ENCODE assay signal across 28 cellular contexts in the genomic region with DNA sequence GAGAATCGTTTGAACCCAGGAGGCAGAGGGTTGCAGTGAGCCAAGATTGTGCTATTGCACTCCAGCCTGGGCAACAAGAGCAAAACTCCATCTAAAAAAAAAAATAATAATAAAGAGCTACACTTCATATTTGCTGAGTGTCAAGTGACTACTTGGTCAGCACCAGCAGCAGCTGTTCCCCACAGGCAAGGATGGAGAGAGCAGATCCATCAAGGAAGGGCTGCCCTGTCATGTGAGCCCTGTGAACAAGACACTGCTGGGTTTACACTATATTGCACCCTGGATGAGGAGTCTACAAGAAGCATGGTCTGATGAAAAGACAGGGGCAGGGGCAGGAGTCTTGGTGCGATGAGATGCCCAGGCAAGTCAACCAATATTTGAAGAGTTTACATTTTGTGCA.
"Had no signal": no experiment of that assay in that cellular context is flagged by ENCODE, and none has a peak within 500 bp of the region (broad histone marks: within the 10 kb centered on the region; RNA-seq: fewer than 3 reads in every experiment).

No MANE protein-coding gene starts in this region.

- H3K27ac ChIP-seq: KMS-11, SJSA1 had no signal

- H3K9me3 ChIP-seq: SJSA1, SK-N-SH had no signal

- H3K27ac Mint-ChIP-seq: activated CD4-positive, alpha-beta T cell treated with anti-CD3 and anti-CD28 coated beads, Interleukin-2, amount 10 ng/mL, durations not matched to agents 24 days and 14 days; activated CD8-positive, alpha-beta T cell treated with anti-CD3 and anti-CD28 coated beads for 36 hours; activated naive CD4-positive, alpha-beta T cell treated with anti-CD3 and anti-CD28 coated beads, Interleukin-2, amount 50 U/mL, for 24 hours; activated naive CD8-positive, alpha-beta T cell treated with anti-CD3 and anti-CD28 coated beads, Interleukin-2, amount 10 ng/mL, durations not matched to agents 7 days and 5 days; activated T-cell treated with anti-CD3 and anti-CD28 coated beads, Interleukin-2, amount 50 U/mL, for 24 hours; activated T-helper 2 cell treated with anti-CD3 and anti-CD28 coated beads, Interferon-gamma antibody, Interleukin-2, Interleukin-4, amounts not matched to agents 10 μg/mL and 5 μg/mL and 100 μg/mL, durations not matched to agents 14 hours and 24 hours and 36 hours; T-helper 1 cell treated with Interleukin-12 subunit alpha and Interleukin-12 subunit beta and Interleukin-4 antibody, amounts not matched to agents 30 μg/mL and 1 μg/mL, for 36 hours; T-helper 2 cell treated with Interferon-gamma antibody and Interleukin-4, amounts not matched to agents 5 μg/mL and 100 μg/mL, for 36 hours had no signal

- H3K4me3 Mint-ChIP-seq: activated CD4-positive, alpha-beta T cell treated with anti-CD3 and anti-CD28 coated beads, Interleukin-2, amount 10 ng/mL, durations not matched to agents 24 days and 14 days; activated CD8-positive, alpha-beta T cell treated with anti-CD3 and anti-CD28 coated beads for 36 hours; activated naive CD4-positive, alpha-beta T cell treated with anti-CD3 and anti-CD28 coated beads, Interleukin-2, amount 50 U/mL, for 24 hours; activated naive CD8-positive, alpha-beta T cell treated with anti-CD3 and anti-CD28 coated beads, Interleukin-2, amount 10 ng/mL, durations not matched to agents 7 days and 5 days; activated T-cell treated with anti-CD3 and anti-CD28 coated beads, Interleukin-2, amount 50 U/mL, for 24 hours; T-helper 1 cell treated with Interleukin-12 subunit alpha and Interleukin-12 subunit beta and Interleukin-4 antibody, amounts not matched to agents 30 μg/mL and 1 μg/mL, for 36 hours; T-helper 2 cell treated with Interferon-gamma antibody and Interleukin-4, amounts not matched to agents 5 μg/mL and 100 μg/mL, for 36 hours had no signal

- ATAC-seq: activated CD8-positive, alpha-beta T cell treated with anti-CD3 and anti-CD28 coated beads for 36 hours; Panc1 had no signal

- H3K36me3 ChIP-seq: SJSA1 had no signal

- H3K9me3 Mint-ChIP-seq: activated CD4-positive, alpha-beta T cell treated with anti-CD3 and anti-CD28 coated beads, Interleukin-2, amount 10 ng/mL, durations not matched to agents 24 days and 14 days; activated CD8-positive, alpha-beta T cell treated with anti-CD3 and anti-CD28 coated beads for 36 hours; activated naive CD4-positive, alpha-beta T cell treated with anti-CD3 and anti-CD28 coated beads, Interleukin-2, amount 50 U/mL, for 24 hours; activated naive CD8-positive, alpha-beta T cell treated with anti-CD3 and anti-CD28 coated beads, Interleukin-2, amount 10 ng/mL, durations not matched to agents 7 days and 5 days; activated T-cell treated with anti-CD3 and anti-CD28 coated beads, Interleukin-2, amount 50 U/mL, for 24 hours; activated T-helper 2 cell treated with anti-CD3 and anti-CD28 coated beads, Interferon-gamma antibody, Interleukin-2, Interleukin-4, amounts not matched to agents 10 μg/mL and 5 μg/mL and 100 μg/mL, durations not matched to agents 14 hours and 24 hours and 36 hours; T-helper 1 cell treated with Interleukin-12 subunit alpha and Interleukin-12 subunit beta and Interleukin-4 antibody, amounts not matched to agents 30 μg/mL and 1 μg/mL, for 36 hours; T-helper 2 cell treated with Interferon-gamma antibody and Interleukin-4, amounts not matched to agents 5 μg/mL and 100 μg/mL, for 36 hours had no signal

- H3K4me3 ChIP-seq: SJSA1 had no signal

- H3K36me3 Mint-ChIP-seq: activated naive CD4-positive, alpha-beta T cell treated with anti-CD3 and anti-CD28 coated beads, Interleukin-2, amount 50 U/mL, for 24 hours; activated naive CD8-positive, alpha-beta T cell treated with anti-CD3 and anti-CD28 coated beads, Interleukin-2, amount 10 ng/mL, durations not matched to agents 7 days and 5 days; brain had no signal

- H3K27me3 Mint-ChIP-seq: activated CD8-positive, alpha-beta T cell treated with anti-CD3 and anti-CD28 coated beads for 36 hours; activated naive CD4-positive, alpha-beta T cell treated with anti-CD3 and anti-CD28 coated beads, Interleukin-2, amount 50 U/mL, for 24 hours; activated naive CD8-positive, alpha-beta T cell treated with anti-CD3 and anti-CD28 coated beads, Interleukin-2, amount 10 ng/mL, durations not matched to agents 7 days and 5 days; activated T-cell treated with anti-CD3 and anti-CD28 coated beads, Interleukin-2, amount 50 U/mL, for 24 hours had no signal

- DNase-seq: activated CD4-positive, alpha-beta T cell treated with anti-CD3 and anti-CD28 coated beads, Interleukin-2, amount 10 ng/mL, durations not matched to agents 24 days and 14 days; activated CD4-positive, alpha-beta T cell treated with anti-CD3 and anti-CD28 coated beads, Interleukin-2, amount 50 U/mL, for 4 hours; activated CD8-positive, alpha-beta T cell treated with anti-CD3 and anti-CD28 coated beads for 36 hours; activated gamma-delta T cell; activated naive CD4-positive, alpha-beta T cell treated with Interleukin-2 at 50 U/mL for 16 hours; activated naive CD8-positive, alpha-beta T cell treated with anti-CD3 and anti-CD28 coated beads, Interleukin-2, amount 10 ng/mL, durations not matched to agents 7 days and 5 days; activated T-cell treated with anti-CD3 and anti-CD28 coated beads, Interleukin-2, amount 50 U/mL, for 24 hours; anterior cingulate cortex; caudate nucleus; NCI-H1048; NCI-H1105 treated with DMSO at 0.1 percent for 48 hours; NCI-H1436; NCI-H1694; NCI-H1930; NCI-H2081 treated with DMSO at 0.1 percent for 48 hours; NCI-H226; NCI-H446 treated with DMSO at 0.1 percent for 48 hours; NCI-H524; SHP77 treated with DMSO at 0.1 percent for 48 hours; SK-N-SH had no signal

- H3K27me3 ChIP-seq: SJSA1 had no signal
